In the genomic region with DNA sequence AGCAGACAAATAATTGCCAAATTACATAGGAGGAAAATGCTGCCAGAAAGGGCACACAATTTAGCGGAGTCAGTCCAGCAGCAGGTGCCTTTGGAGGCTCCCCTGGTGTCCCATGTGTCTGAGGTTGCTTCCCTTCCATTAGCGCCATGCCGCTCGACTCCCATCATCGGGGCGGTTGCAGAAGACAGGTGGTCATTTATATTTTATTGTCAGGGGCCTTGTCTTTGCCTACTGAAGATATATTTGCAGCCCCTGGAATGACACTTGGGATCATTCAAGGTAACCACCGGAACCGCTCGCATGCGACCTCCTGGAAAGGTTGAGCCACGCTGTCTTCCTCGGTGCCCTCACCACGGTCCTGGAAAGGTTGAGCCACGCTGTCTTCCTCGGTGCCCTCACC, we compare ENCODE assay signal across 13 cellular contexts.
DNase-seq lines count a peak whose midpoint lies in the region; ATAC-seq lines count a peak whose summit lies in the region.
"Had no signal": no experiment of that assay in that cellular context is flagged by ENCODE, and none has a peak within 500 bp of the region (broad histone marks: within the 10 kb centered on the region; RNA-seq: fewer than 3 reads in every experiment).

No MANE protein-coding gene starts in this region.

- peak overlapping the region in 1 of 2 donors; percentile 38 for H3K27ac Mint-ChIP-seq in stimulated activated naive CD8-positive, alpha-beta T cell treated with anti-CD3 and anti-CD28 coated beads, Interleukin-15, amount 100 ng/mL, for 72 hours
- H3K27ac Mint-ChIP-seq: CD8-positive, alpha-beta memory T cell had no signal

- peak; percentile 39 for DNase-seq in activated effector memory CD4-positive, alpha-beta T cell treated with anti-CD3 and anti-CD28 coated beads, Interleukin-2, amount 50 U/mL, for 16 hours
- no peak for DNase-seq in activated effector memory CD4-positive, alpha-beta T cell treated with Interleukin-2 at 50 U/mL for 16 hours
- no peak for DNase-seq in stimulated activated naive CD8-positive, alpha-beta T cell treated with anti-CD3 and anti-CD28 coated beads, Interleukin-15, Interleukin-2, amounts not matched to agents 100 U/mL and 50 U/mL, for 24 hours
- no peak for DNase-seq in stimulated activated naive CD8-positive, alpha-beta T cell treated with anti-CD3 and anti-CD28 coated beads, Interleukin-15, amount 100 ng/mL, for 72 hours
- DNase-seq in sciatic nerve (ENCODE audit: low spot score) (peak; percentile 41), NCI-H2196 treated with DMSO at 0.1 percent for 48 hours (lab: John Stamatoyannopoulos, UW; ENCODE audit: unreplicated experiment) (no peak), globus pallidus (ENCODE audit: low spot score) (no peak)
- DNase-seq: AML-193, DND-41, GDM1, GM23248 had no signal

- no peak overlapping the region for H3K4me3 Mint-ChIP-seq in stimulated activated naive CD8-positive, alpha-beta T cell treated with anti-CD3 and anti-CD28 coated beads, Interleukin-15, amount 100 ng/mL, for 72 hours

- no peaks in the 10 kb centered on the region for H3K4me1 Mint-ChIP-seq in stimulated activated naive CD8-positive, alpha-beta T cell treated with anti-CD3 and anti-CD28 coated beads, Interleukin-15, amount 100 ng/mL, for 72 hours

- peak; percentile 12 for ATAC-seq in stimulated activated naive CD8-positive, alpha-beta T cell treated with anti-CD3 and anti-CD28 coated beads, Interleukin-15, Interleukin-2, amounts not matched to agents 100 U/mL and 50 U/mL, for 24 hours
- no peak for ATAC-seq in stimulated activated naive CD8-positive, alpha-beta T cell treated with anti-CD3 and anti-CD28 coated beads, Interleukin-15, amount 100 ng/mL, for 72 hours
- ATAC-seq in sciatic nerve (no peak), HG02870 (IDR thresholded peaks at IDR 0.05; ENCODE audit: unreplicated experiment) (no peak)

- no peaks in the 10 kb centered on the region for H3K9me3 Mint-ChIP-seq in stimulated activated naive CD8-positive, alpha-beta T cell treated with anti-CD3 and anti-CD28 coated beads, Interleukin-15, amount 100 ng/mL, for 72 hours
- H3K9me3 Mint-ChIP-seq: CD8-positive, alpha-beta memory T cell had no signal

- intact Hi-C loops in sciatic nerve (cut with DNase I), result no loop called here

- no peaks in the 10 kb centered on the region for H3K27me3 Mint-ChIP-seq in stimulated activated naive CD8-positive, alpha-beta T cell treated with anti-CD3 and anti-CD28 coated beads, Interleukin-15, amount 100 ng/mL, for 72 hours
- H3K27me3 Mint-ChIP-seq: CD8-positive, alpha-beta memory T cell had no signal

Comparison
In these comparisons a context has a peak if more than half of its experiments do, and no peak if none do; other contexts are left out.
1. DNase-seq: peak in activated effector memory CD4-positive, alpha-beta T cell treated with anti-CD3 and anti-CD28 coated beads, Interleukin-2, amount 50 U/mL, for 16 hours (single experiment) and sciatic nerve (single experiment); none in activated effector memory CD4-positive, alpha-beta T cell treated with Interleukin-2 at 50 U/mL for 16 hours (single experiment), stimulated activated naive CD8-positive, alpha-beta T cell treated with anti-CD3 and anti-CD28 coated beads, Interleukin-15, Interleukin-2, amounts not matched to agents 100 U/mL and 50 U/mL, for 24 hours (single experiment), stimulated activated naive CD8-positive, alpha-beta T cell treated with anti-CD3 and anti-CD28 coated beads, Interleukin-15, amount 100 ng/mL, for 72 hours (0 of 2), NCI-H2196 treated with DMSO at 0.1 percent for 48 hours (single experiment) and globus pallidus (single experiment).